Comparison of ENCODE assay signal across 30 cellular contexts in the genomic region with DNA sequence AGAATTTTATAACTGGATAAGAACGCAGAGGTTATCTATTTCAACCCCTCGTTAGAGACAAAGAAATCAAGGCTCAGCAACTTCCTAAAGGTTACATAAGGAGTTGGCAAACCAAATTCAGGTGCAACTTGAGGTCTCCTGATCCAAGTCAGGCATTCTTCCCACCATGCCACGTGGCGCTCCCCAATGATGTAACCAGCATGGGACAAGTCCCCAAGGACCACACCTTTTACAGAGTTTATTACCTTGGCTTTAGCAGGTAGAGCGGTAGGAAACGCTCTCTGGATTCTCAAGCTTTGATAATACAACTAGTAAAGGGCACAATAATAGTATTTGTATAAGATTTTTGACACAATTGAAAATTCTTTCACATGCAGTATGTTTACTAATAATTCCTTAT.
"Had no signal": no experiment of that assay in that cellular context is flagged by ENCODE, and none has a peak within 500 bp of the region (broad histone marks: within the 10 kb centered on the region; RNA-seq: fewer than 3 reads in every experiment).

No MANE protein-coding gene starts in this region.

- ATAC-seq: activated CD4-positive, CD25-positive, alpha-beta regulatory T cell treated with anti-CD3 and anti-CD28 coated beads, Interleukin-2, amount 50 U/mL, for 24 hours; effector memory CD8-positive, alpha-beta T cell; gastrocnemius medialis; left ventricle myocardium superior; naive thymus-derived CD4-positive, alpha-beta T cell had no signal

- DNase-seq: activated CD4-positive, alpha-beta memory T cell treated with anti-CD3 and anti-CD28 coated beads for 36 hours; activated CD4-positive, alpha-beta T cell treated with anti-CD3 and anti-CD28 coated beads, Interleukin-2, amount 10 ng/mL, durations not matched to agents 24 days and 14 days; activated CD8-positive, alpha-beta memory T cell treated with anti-CD3 and anti-CD28 coated beads, Interleukin-2, amount 50 U/mL, for 4 hours; activated gamma-delta T cell; activated naive CD4-positive, alpha-beta T cell treated with anti-CD3 and anti-CD28 coated beads, Interleukin-2, amount 10 ng/mL, durations not matched to agents 7 days and 5 days; activated naive CD8-positive, alpha-beta T cell treated with anti-CD3 and anti-CD28 coated beads, Interleukin-2, amount 10 ng/mL, durations not matched to agents 7 days and 5 days; activated T-cell treated with anti-CD3 and anti-CD28 coated beads, Interleukin-2, amount 50 U/mL, for 1 hour; cerebellar nuclear complex; effector memory CD8-positive, alpha-beta T cell; erythroblast; gastrocnemius medialis; glutamatergic neuron; islet precursor cell; left ventricle myocardium superior; naive thymus-derived CD4-positive, alpha-beta T cell; occipital lobe; spleen; stimulated activated naive CD4-positive, alpha-beta T cell had no signal

- H3K27ac Mint-ChIP-seq: activated CD4-positive, alpha-beta memory T cell treated with anti-CD3 and anti-CD28 coated beads for 36 hours; activated CD4-positive, alpha-beta T cell treated with anti-CD3 and anti-CD28 coated beads, Interleukin-2, amount 10 ng/mL, durations not matched to agents 24 days and 14 days; activated naive CD4-positive, alpha-beta T cell treated with anti-CD3 and anti-CD28 coated beads, Interleukin-2, amount 10 ng/mL, durations not matched to agents 7 days and 5 days; activated naive CD8-positive, alpha-beta T cell treated with anti-CD3 and anti-CD28 coated beads, Interleukin-2, amount 10 ng/mL, durations not matched to agents 7 days and 5 days; effector memory CD8-positive, alpha-beta T cell; mesothelial cell of epicardium; naive thymus-derived CD4-positive, alpha-beta T cell; T-helper 2 cell treated with Interferon-gamma antibody and Interleukin-4, amounts not matched to agents 5 μg/mL and 100 μg/mL, for 36 hours had no signal

- H3K27me3 ChIP-seq: ascending aorta, cardiac muscle cell, gastrocnemius medialis, right atrium auricular region, tibial nerve had no signal

- H3K79me2 ChIP-seq: parathyroid adenoma had no signal

- H3K4me3 ChIP-seq: ascending aorta, cardiac muscle cell, coronary artery, gastrocnemius medialis, right atrium auricular region, spleen, suprapubic skin, tibial nerve had no signal

- H3K36me3 ChIP-seq: ascending aorta, cardiac muscle cell, gastrocnemius medialis, right atrium auricular region, spleen, suprapubic skin, tibial nerve had no signal

- H3K36me3 Mint-ChIP-seq: activated CD4-positive, alpha-beta memory T cell treated with anti-CD3 and anti-CD28 coated beads for 36 hours; activated naive CD4-positive, alpha-beta T cell treated with anti-CD3 and anti-CD28 coated beads, Interleukin-2, amount 10 ng/mL, durations not matched to agents 7 days and 5 days; activated naive CD8-positive, alpha-beta T cell treated with anti-CD3 and anti-CD28 coated beads, Interleukin-2, amount 10 ng/mL, durations not matched to agents 7 days and 5 days; brain; mesothelial cell of epicardium; naive thymus-derived CD4-positive, alpha-beta T cell had no signal

- H3K4me3 Mint-ChIP-seq: activated CD4-positive, alpha-beta memory T cell treated with anti-CD3 and anti-CD28 coated beads for 36 hours; activated CD4-positive, alpha-beta T cell treated with anti-CD3 and anti-CD28 coated beads, Interleukin-2, amount 10 ng/mL, durations not matched to agents 24 days and 14 days; activated naive CD4-positive, alpha-beta T cell treated with anti-CD3 and anti-CD28 coated beads, Interleukin-2, amount 10 ng/mL, durations not matched to agents 7 days and 5 days; activated naive CD8-positive, alpha-beta T cell treated with anti-CD3 and anti-CD28 coated beads, Interleukin-2, amount 10 ng/mL, durations not matched to agents 7 days and 5 days; brain; effector memory CD8-positive, alpha-beta T cell; mesothelial cell of epicardium; naive thymus-derived CD4-positive, alpha-beta T cell; neural crest cell; T-helper 2 cell treated with Interferon-gamma antibody and Interleukin-4, amounts not matched to agents 5 μg/mL and 100 μg/mL, for 36 hours had no signal

- H3K9me3 ChIP-seq: ascending aorta, gastrocnemius medialis, right atrium auricular region, spleen, suprapubic skin, tibial nerve had no signal

- H3K27ac ChIP-seq: ascending aorta, cardiac muscle cell, coronary artery, gastrocnemius medialis, parathyroid adenoma, right atrium auricular region, spleen, suprapubic skin, tibial nerve had no signal

- H3K4me1 ChIP-seq: ascending aorta, gastrocnemius medialis, right atrium auricular region, spleen had no signal

- H3K9me3 Mint-ChIP-seq: activated CD4-positive, alpha-beta memory T cell treated with anti-CD3 and anti-CD28 coated beads for 36 hours; activated CD4-positive, alpha-beta T cell treated with anti-CD3 and anti-CD28 coated beads, Interleukin-2, amount 10 ng/mL, durations not matched to agents 24 days and 14 days; activated naive CD4-positive, alpha-beta T cell treated with anti-CD3 and anti-CD28 coated beads, Interleukin-2, amount 10 ng/mL, durations not matched to agents 7 days and 5 days; activated naive CD8-positive, alpha-beta T cell treated with anti-CD3 and anti-CD28 coated beads, Interleukin-2, amount 10 ng/mL, durations not matched to agents 7 days and 5 days; effector memory CD8-positive, alpha-beta T cell; neural crest cell; T-helper 2 cell treated with Interferon-gamma antibody and Interleukin-4, amounts not matched to agents 5 μg/mL and 100 μg/mL, for 36 hours had no signal
